ENCODE assay signal across 20 cellular contexts in the genomic region with DNA sequence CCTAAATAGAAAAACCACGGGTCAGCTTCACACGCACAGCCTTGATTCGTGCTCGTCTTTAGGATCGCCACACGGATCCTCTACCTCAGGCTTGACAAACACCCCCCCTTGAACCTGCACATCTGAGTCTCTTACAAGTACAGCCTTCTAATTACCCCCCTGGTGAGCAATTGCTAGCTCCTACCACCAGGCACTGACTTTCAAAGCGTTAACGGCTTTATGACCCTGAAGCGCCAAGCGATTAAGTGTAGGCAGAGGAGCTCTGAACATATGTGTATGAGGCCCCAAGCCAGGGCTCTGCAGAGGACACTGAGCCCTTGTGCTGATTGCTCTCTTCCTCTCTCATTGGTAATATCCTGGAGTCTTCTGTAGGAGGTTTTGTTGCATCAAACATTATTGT. TPM values are rescaled to one million over a fixed set of nuclear protein-coding genes. Genes with fewer than 3 reads are reported as not detected.
A peak's percentile ranks its signal among the peaks of the same experiment; 100 is the strongest.
DNase-seq lines count a peak whose midpoint lies in the region; ATAC-seq and TF ChIP-seq lines count a peak whose summit lies in the region.
"Had no signal": no experiment of that assay in that cellular context is flagged by ENCODE, and none has a peak within 500 bp of the region (broad histone marks: within the 10 kb centered on the region; RNA-seq: fewer than 3 reads in every experiment).

No MANE protein-coding gene starts in this region.

- peak; percentile 44 for DNase-seq in HEK293T (ENCODE audit: extremely low spot score)
- DNase-seq in NCI-H1417 treated with DMSO at 0.1 percent for 48 hours (lab: John Stamatoyannopoulos, UW), result peak; percentile 64
- peak; percentile 91 for DNase-seq in NCI-H2227 treated with DMSO at 0.1 percent for 48 hours (lab: John Stamatoyannopoulos, UW)
- DNase-seq in left kidney (ENCODE audit: low read depth, low spot score), result peak; percentile 76
- DNase-seq in stimulated activated naive CD4-positive, alpha-beta T cell treated with Interleukin-2 at 50 U/mL for 16 hours (lab: John Stamatoyannopoulos, UW), result no peak
- DNase-seq in upper lobe of right lung, result no peak
- DNase-seq in mesenteric fat pad (ENCODE audit: low spot score), result no peak
- DNase-seq: activated CD4-positive, alpha-beta T cell treated with anti-CD3 and anti-CD28 coated beads, Interleukin-2, amount 50 U/mL, for 4 hours; activated naive CD4-positive, alpha-beta T cell treated with anti-CD3 and anti-CD28 coated beads for 36 hours; activated T-cell treated with anti-CD3 and anti-CD28 coated beads for 4 hours; HCEC 1CT; head of caudate nucleus; naive B cell; Right ventricle myocardium superior; stimulated activated CD4-positive, alpha-beta T cell treated with anti-CD3 and anti-CD28 coated beads, Interleukin-4, amount 100 ng/mL, for 1 hour; T-helper 1 cell had no signal

- no peaks in the 10 kb centered on the region for H3K4me1 ChIP-seq in upper lobe of right lung

- ATAC-seq in upper lobe of right lung, result no peak

- H3K4me3 ChIP-seq in upper lobe of right lung, result no peak overlapping the region
- H3K4me3 ChIP-seq: ascending aorta, lung, skin epidermis had no signal

- intact Hi-C loops in upper lobe of right lung (cut with DNase I), result no loop called here

- no peak for TF ChIP-seq CTCF in upper lobe of right lung (IDR thresholded peaks at IDR 0.05)

- CTCF ChIA-PET in HEK293T (lab: Yijun Ruan, JAX), result no interaction called here

- peaks cover 77% of the 10 kb centered on the region for H3K36me3 ChIP-seq in upper lobe of right lung

- no peaks in the 10 kb centered on the region for H3K9me3 ChIP-seq in upper lobe of right lung
- H3K9me3 ChIP-seq: ascending aorta had no signal

- POLR2A ChIA-PET in HEK293T (lab: Yijun Ruan, JAX), result interaction anchor here (1.0 kb wide), 1 partner anchor 9 kb away, joined by 5 read pairs; no protein-coding TSS in a partner anchor

- no peak overlapping the region for H3K27ac ChIP-seq in upper lobe of right lung
- H3K27ac ChIP-seq: HL-60, skin epidermis had no signal

- no peaks in the 10 kb centered on the region for H3K27me3 ChIP-seq in upper lobe of right lung
- H3K27me3 ChIP-seq: ascending aorta had no signal

TF ChIP-seq in HEK293T, 16 proteins besides CTCF, POLR2A, EP300 and RAD21:
- TF ChIP-seq SUZ12 (IDR thresholded peaks at IDR 0.05) (no peak), LEF1 (IDR thresholded peaks at IDR 0.05; ENCODE audit: borderline replicate concordance) (no peak), HDGF (IDR thresholded peaks at IDR 0.05; ENCODE audit: borderline replicate concordance) (no peak), CTBP1 (IDR thresholded peaks at IDR 0.05; ENCODE audit: borderline replicate concordance) (no peak), ELF4 (IDR thresholded peaks at IDR 0.05) (no peak), ZNF384 (IDR thresholded peaks at IDR 0.05) (no peak), SP1 (IDR thresholded peaks at IDR 0.05) (no peak), NFRKB (IDR thresholded peaks at IDR 0.05) (no peak), FOXK2 (IDR thresholded peaks at IDR 0.05) (no peak), FOXM1 (IDR thresholded peaks at IDR 0.05; ENCODE audit: borderline replicate concordance) (no peak), BHLHE40 (IDR thresholded peaks at IDR 0.05; ENCODE audit: borderline replicate concordance) (no peak), ARNT (IDR thresholded peaks at IDR 0.05) (no peak), TARDBP (IDR thresholded peaks at IDR 0.05) (no peak), FOXA1 (IDR thresholded peaks at IDR 0.05) (no peak), L3MBTL2 (conservative IDR thresholded peaks at IDR 0.05) (no peak)
- TF ChIP-seq, protein P1, sequence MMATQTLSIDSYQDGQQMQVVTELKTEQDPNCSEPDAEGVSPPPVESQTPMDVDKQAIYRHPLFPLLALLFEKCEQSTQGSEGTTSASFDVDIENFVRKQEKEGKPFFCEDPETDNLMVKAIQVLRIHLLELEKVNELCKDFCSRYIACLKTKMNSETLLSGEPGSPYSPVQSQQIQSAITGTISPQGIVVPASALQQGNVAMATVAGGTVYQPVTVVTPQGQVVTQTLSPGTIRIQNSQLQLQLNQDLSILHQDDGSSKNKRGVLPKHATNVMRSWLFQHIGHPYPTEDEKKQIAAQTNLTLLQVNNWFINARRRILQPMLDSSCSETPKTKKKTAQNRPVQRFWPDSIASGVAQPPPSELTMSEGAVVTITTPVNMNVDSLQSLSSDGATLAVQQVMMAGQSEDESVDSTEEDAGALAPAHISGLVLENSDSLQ (IDR thresholded peaks at IDR 0.05), result no peak

RNA-seq across cellular contexts. Expression of a gene that starts 55.7 kb away (rescaled TPM):
- not detected for total RNA-seq in upper lobe of right lung
- not detected for total RNA-seq in mesenteric fat pad
- total RNA-seq: activated naive CD4-positive, alpha-beta T cell treated with anti-CD3 and anti-CD28 coated beads for 36 hours; ascending aorta; lung; Right ventricle myocardium superior had no signal

RNA-seq across cellular contexts. Expression of a gene that starts 55.9 kb away (rescaled TPM):
- 24.9 TPM for total RNA-seq in upper lobe of right lung
- total RNA-seq in mesenteric fat pad, result 17.4 TPM

Comparison
In these comparisons a context has a peak if more than half of its experiments do, and no peak if none do; other contexts are left out.
1. DNase-seq: peak in HEK293T (single experiment), NCI-H1417 treated with DMSO at 0.1 percent for 48 hours (single experiment), NCI-H2227 treated with DMSO at 0.1 percent for 48 hours (single experiment) and left kidney (single experiment); none in stimulated activated naive CD4-positive, alpha-beta T cell treated with Interleukin-2 at 50 U/mL for 16 hours (single experiment), upper lobe of right lung (single experiment) and mesenteric fat pad (single experiment).